Comparison of ENCODE assay signal across 13 cellular contexts in the genomic region with DNA sequence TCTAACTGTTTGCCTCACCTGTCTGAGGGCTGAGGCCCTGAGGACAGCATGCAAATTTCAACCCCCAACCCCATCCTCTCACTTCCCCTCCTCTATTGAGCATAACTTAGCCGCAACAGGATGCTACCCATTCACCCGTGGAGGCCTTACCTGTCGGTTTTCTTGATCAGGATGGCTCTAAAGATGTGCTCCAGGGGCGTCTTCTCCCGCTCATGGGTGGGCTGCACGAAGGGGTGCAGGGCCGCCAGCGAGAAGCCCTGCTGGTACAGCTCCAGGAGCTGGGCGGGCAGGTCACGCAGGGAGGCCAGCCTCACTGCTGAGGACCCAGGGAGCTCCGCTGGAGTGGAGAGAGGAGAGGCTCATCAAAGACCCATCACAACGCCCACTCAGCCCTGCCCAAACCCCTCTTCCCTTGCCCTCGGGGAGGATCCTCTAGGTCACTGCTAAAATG.
DNase-seq lines count a peak whose midpoint lies in the region; ATAC-seq lines count a peak whose summit lies in the region.
"Had no signal": no experiment of that assay in that cellular context is flagged by ENCODE, and none has a peak within 500 bp of the region (broad histone marks: within the 10 kb centered on the region; RNA-seq: fewer than 3 reads in every experiment).

No MANE protein-coding gene starts in this region.

- H3K9me3 Mint-ChIP-seq in memory B cell = no peaks in the 10 kb centered on the region
- H3K9me3 Mint-ChIP-seq in activated CD8-positive, alpha-beta memory T cell treated with anti-CD3 and anti-CD28 coated beads, Interleukin-2, amount 10 ng/mL, durations not matched to agents 7 days and 5 days (ENCODE audit: low read depth) = no peaks in the 10 kb centered on the region

- peaks cover 31% of the 10 kb centered on the region for H3K4me1 Mint-ChIP-seq in memory B cell
- peaks cover 9% of the 10 kb centered on the region for H3K4me1 Mint-ChIP-seq in activated CD8-positive, alpha-beta memory T cell treated with anti-CD3 and anti-CD28 coated beads, Interleukin-2, amount 10 ng/mL, durations not matched to agents 7 days and 5 days

- intact Hi-C loops in Right ventricle myocardium inferior (cut with DNase I) = no loop called here

- ATAC-seq in GM18873 (IDR thresholded peaks at IDR 0.05; ENCODE audit: low FRiP score, unreplicated experiment) (peak; percentile 77), GM21717 (IDR thresholded peaks at IDR 0.05; ENCODE audit: unreplicated experiment) (peak; percentile 94), HG03175 (IDR thresholded peaks at IDR 0.05; ENCODE audit: unreplicated experiment) (peak; percentile 79), memory B cell (ENCODE audit: low read depth) (peak; percentile 92), Right ventricle myocardium inferior (no peak)
- no peak for ATAC-seq in activated CD8-positive, alpha-beta memory T cell treated with anti-CD3 and anti-CD28 coated beads, Interleukin-2, amount 10 ng/mL, durations not matched to agents 7 days and 5 days

- H3K27me3 Mint-ChIP-seq in memory B cell = peaks cover 17% of the 10 kb centered on the region
- no peaks in the 10 kb centered on the region for H3K27me3 Mint-ChIP-seq in activated CD8-positive, alpha-beta memory T cell treated with anti-CD3 and anti-CD28 coated beads, Interleukin-2, amount 10 ng/mL, durations not matched to agents 7 days and 5 days

- no peaks in the 10 kb centered on the region for H3K36me3 Mint-ChIP-seq in memory B cell
- H3K36me3 Mint-ChIP-seq in activated CD8-positive, alpha-beta memory T cell treated with anti-CD3 and anti-CD28 coated beads, Interleukin-2, amount 10 ng/mL, durations not matched to agents 7 days and 5 days = peaks cover 56% of the 10 kb centered on the region

- DNase-seq in memory B cell (ENCODE audit: low spot score in 2 of 2) (peak; percentile 38 to 59), Right ventricle myocardium inferior (ENCODE audit: missing footprints) (no peak), SIG-M5 treated with dmso at 0.1 percent for 504 hours (lab: John Stamatoyannopoulos, UW; ENCODE audit: unreplicated experiment) (no peak)
- DNase-seq in stimulated activated CD4-positive, alpha-beta T cell treated with anti-CD3 and anti-CD28 coated beads, Interleukin-2, amount 100 ng/mL, for 24 hours = no peak
- DNase-seq in activated CD8-positive, alpha-beta memory T cell treated with anti-CD3 and anti-CD28 coated beads, Interleukin-2, amount 10 ng/mL, durations not matched to agents 7 days and 5 days = no peak
- DNase-seq: activated T-cell treated with anti-CD3 and anti-CD28 coated beads, Interleukin-2, amount 50 U/mL, for 48 hours; DMS79; hypothalamus; stimulated activated CD4-positive, alpha-beta T cell treated with anti-CD3 and anti-CD28 coated beads, Interleukin-12 subunit alpha, Interleukin-12 subunit beta, amount 100 ng/mL, for 4 hours; T-helper 2 cell had no signal

- CTCF ChIA-PET in activated CD8-positive, alpha-beta memory T cell treated with anti-CD3 and anti-CD28 coated beads, Interleukin-2, amount 10 ng/mL, durations not matched to agents 7 days and 5 days (lab: Charles Lee) = no interaction called here

- no peak overlapping the region for H3K27ac Mint-ChIP-seq in memory B cell
- no peak overlapping the region for H3K27ac Mint-ChIP-seq in activated CD8-positive, alpha-beta memory T cell treated with anti-CD3 and anti-CD28 coated beads, Interleukin-2, amount 10 ng/mL, durations not matched to agents 7 days and 5 days

- peak overlapping the region; percentile 4 for H3K4me3 Mint-ChIP-seq in memory B cell
- no peak overlapping the region for H3K4me3 Mint-ChIP-seq in activated CD8-positive, alpha-beta memory T cell treated with anti-CD3 and anti-CD28 coated beads, Interleukin-2, amount 10 ng/mL, durations not matched to agents 7 days and 5 days

Comparison
In these comparisons a context has a peak if more than half of its experiments do, and no peak if none do; other contexts are left out.
1. ATAC-seq: peak in GM18873 (single experiment), GM21717 (single experiment), HG03175 (single experiment) and memory B cell (single experiment); none in Right ventricle myocardium inferior (single experiment) and activated CD8-positive, alpha-beta memory T cell treated with anti-CD3 and anti-CD28 coated beads, Interleukin-2, amount 10 ng/mL, durations not matched to agents 7 days and 5 days (single experiment).
2. DNase-seq: peak in memory B cell (2 of 2); none in Right ventricle myocardium inferior (single experiment), stimulated activated CD4-positive, alpha-beta T cell treated with anti-CD3 and anti-CD28 coated beads, Interleukin-2, amount 100 ng/mL, for 24 hours (0 of 2), SIG-M5 treated with dmso at 0.1 percent for 504 hours (single experiment) and activated CD8-positive, alpha-beta memory T cell treated with anti-CD3 and anti-CD28 coated beads, Interleukin-2, amount 10 ng/mL, durations not matched to agents 7 days and 5 days (single experiment).